Comparison of ENCODE assay signal across 9 cellular contexts in genomic region chr12:5965950-5966383, GRCh38. TPM values are rescaled to one million over a fixed set of nuclear protein-coding genes. Genes with fewer than 3 reads are reported as not detected.
DNase-seq lines count a peak whose midpoint lies in the region; ATAC-seq and TF ChIP-seq lines count a peak whose summit lies in the region.
"Had no signal": no experiment of that assay in that cellular context is flagged by ENCODE, and none has a peak within 500 bp of the region (broad histone marks: within the 10 kb centered on the region; RNA-seq: fewer than 3 reads in every experiment).

No MANE protein-coding gene starts in this region.

- H3K36me3 ChIP-seq in WERI-Rb-1 (no peaks in the 10 kb centered on the region), left lung (peaks cover 0 to 5% of the 10 kb centered on the region in 2 donors)
- H3K36me3 ChIP-seq: BLaER1 treated with 17β-estradiol and CSF1 and Interleukin-3, amounts not matched to agents 10 nM and 100 nM had no signal

- no peaks in the 10 kb centered on the region for H3K9me3 ChIP-seq in WERI-Rb-1 (ENCODE audit: severe bottlenecking)
- no peaks in the 10 kb centered on the region for H3K9me3 ChIP-seq in left lung
- H3K9me3 ChIP-seq: BLaER1 treated with 17β-estradiol and CSF1 and Interleukin-3, amounts not matched to agents 10 nM and 100 nM had no signal

- peak; percentile 91 for ATAC-seq in left lung

- DNase-seq in NCI-H1417 (lab: John Stamatoyannopoulos, UW) (peak; percentile 25 to 67 (median 65)), NCI-H1417 treated with DMSO at 0.1 percent for 48 hours (lab: John Stamatoyannopoulos, UW) (no peak), MV-4-11 (lab: John Stamatoyannopoulos, UW) (peak; percentile 30), WERI-Rb-1 (peak; percentile 78), cerebellum (ENCODE audit: low spot score) (peak; percentile 34), left lung (no peak), SKM-1 (lab: John Stamatoyannopoulos, UW; ENCODE audit: unreplicated experiment) (no peak)
- DNase-seq in stimulated activated CD8-positive, alpha-beta memory T cell treated with anti-CD3 and anti-CD28 coated beads, Interleukin-12 subunit alpha, Interleukin-12 subunit beta, amount 100 ng/mL, for 24 hours (ENCODE audit: extremely low read depth), result peak; percentile 17

- no peaks in the 10 kb centered on the region for H3K27me3 ChIP-seq in WERI-Rb-1 (ENCODE audit: insufficient read depth, low read depth, severe bottlenecking)
- H3K27me3 ChIP-seq in left lung, result peaks cover 0 to 8% of the 10 kb centered on the region in 2 donors
- H3K27me3 ChIP-seq: BLaER1 treated with 17β-estradiol and CSF1 and Interleukin-3, amounts not matched to agents 10 nM and 100 nM had no signal

- H3K4me1 ChIP-seq in left lung, result no peaks in the 10 kb centered on the region

- H3K4me3 ChIP-seq in WERI-Rb-1 (ENCODE audit: low read depth, low read length), result no peak overlapping the region
- H3K4me3 ChIP-seq in left lung, result no peak overlapping the region
- H3K4me3 ChIP-seq: BLaER1 treated with 17β-estradiol and CSF1 and Interleukin-3, amounts not matched to agents 10 nM and 100 nM had no signal

- H3K27ac ChIP-seq in WERI-Rb-1, result no peak overlapping the region
- no peak overlapping the region for H3K27ac ChIP-seq in left lung
- H3K27ac ChIP-seq: BLaER1 treated with 17β-estradiol and CSF1 and Interleukin-3, amounts not matched to agents 10 nM and 100 nM had no signal

- TF ChIP-seq CTCF in WERI-Rb-1 (IDR thresholded peaks at IDR 0.05; ENCODE audit: low read depth, low read length), result peak; percentile 84
- TF ChIP-seq CTCF in left lung (IDR thresholded peaks at IDR 0.05), result peak; percentile 62 to 71

- intact Hi-C loops in left lung (cut with DNase I), result no loop called here

RNA-seq across cellular contexts. Expression of gene ANO2, which starts 20.9 kb away (rescaled TPM):
- total RNA-seq in cerebellum (17.1 TPM), left lung (10 to 100 TPM in 1 of 2 donors, 1 to 10 TPM in 1; 9.6 to 10.5 TPM)

Comparison
In these comparisons a context has a peak if more than half of its experiments do, and no peak if none do; other contexts are left out.
1. DNase-seq: peak in NCI-H1417 (3 of 3), MV-4-11 (single experiment), WERI-Rb-1 (single experiment), cerebellum (single experiment) and stimulated activated CD8-positive, alpha-beta memory T cell treated with anti-CD3 and anti-CD28 coated beads, Interleukin-12 subunit alpha, Interleukin-12 subunit beta, amount 100 ng/mL, for 24 hours (single experiment); none in NCI-H1417 treated with DMSO at 0.1 percent for 48 hours (single experiment), left lung (0 of 2) and SKM-1 (single experiment).